In the genomic region with DNA sequence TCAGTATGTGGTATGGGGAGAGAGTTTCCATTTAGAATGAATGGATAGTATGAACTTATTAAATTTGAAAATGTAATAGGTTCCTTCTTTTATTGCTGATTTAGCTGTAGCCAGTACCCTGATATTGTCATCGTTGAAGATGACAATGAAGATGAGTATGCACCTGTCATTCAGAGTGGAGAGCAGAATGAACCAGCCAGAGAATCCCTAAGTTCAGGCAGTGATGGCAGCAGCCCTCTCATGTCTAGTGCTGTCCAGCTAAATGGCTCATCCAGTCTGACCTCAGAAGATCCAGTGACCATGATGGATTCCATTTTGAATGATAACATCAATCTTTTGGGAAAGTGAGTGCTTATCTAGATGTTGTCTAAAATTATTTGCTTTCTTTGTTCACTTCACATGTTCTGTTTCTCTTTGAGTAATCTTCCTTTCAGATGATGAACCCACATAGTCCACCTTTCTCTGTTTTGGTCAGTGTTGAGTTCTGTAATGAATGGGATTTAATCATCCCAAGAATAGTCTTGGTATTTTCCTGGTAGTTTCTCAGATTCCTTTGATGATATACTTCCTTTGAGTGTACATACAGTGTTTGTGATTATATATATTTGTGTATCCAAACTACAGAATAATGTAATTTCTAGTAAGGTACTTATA, we compare ENCODE assay signal across 18 cellular contexts. TPM values are rescaled to one million over a fixed set of nuclear protein-coding genes. Genes with fewer than 3 reads are reported as not detected.
DNase-seq lines count a peak whose midpoint lies in the region; ATAC-seq, FAIRE-seq and TF ChIP-seq lines count a peak whose summit lies in the region.
"Had no signal": no experiment of that assay in that cellular context is flagged by ENCODE, and none has a peak within 500 bp of the region (broad histone marks: within the 10 kb centered on the region; RNA-seq: fewer than 3 reads in every experiment).

No MANE protein-coding gene starts in this region.

- no peak overlapping the region for H3K4me3 ChIP-seq in esophagus squamous epithelium
- H3K4me3 ChIP-seq in sigmoid colon = no peak overlapping the region
- H3K4me3 ChIP-seq: pancreas had no signal

- H3K9me3 ChIP-seq in esophagus squamous epithelium = no peaks in the 10 kb centered on the region
- no peaks in the 10 kb centered on the region for H3K9me3 ChIP-seq in sigmoid colon
- H3K9me3 ChIP-seq: pancreas had no signal

- H3K36me3 ChIP-seq in esophagus squamous epithelium (peaks cover 0 to 92% (median 0%) of the 10 kb centered on the region in 3 donors), sigmoid colon (peaks cover 0 to 89% (median 9%) of the 10 kb centered on the region in 4 donors)

- intact Hi-C loops in esophagus squamous epithelium (cut with DNase I) = no loop called here
- intact Hi-C loops in sigmoid colon (cut with DNase I) = no loop called here

- no peak for TF ChIP-seq CTCF in esophagus squamous epithelium (IDR thresholded peaks at IDR 0.05)
- no peak for TF ChIP-seq CTCF in sigmoid colon (IDR thresholded peaks at IDR 0.05)

- H3K27me3 ChIP-seq in esophagus squamous epithelium (no peaks in the 10 kb centered on the region), sigmoid colon (no peaks in the 10 kb centered on the region)
- H3K27me3 ChIP-seq: pancreas had no signal

- ATAC-seq in GM18502 (IDR thresholded peaks at IDR 0.05; ENCODE audit: poor library complexity, unreplicated experiment) (peak; percentile 91), GM19395 (IDR thresholded peaks at IDR 0.05; ENCODE audit: unreplicated experiment) (peak; percentile 91), HG02798 (IDR thresholded peaks at IDR 0.05; ENCODE audit: poor library complexity, unreplicated experiment) (peak; percentile 88), HG03469 (IDR thresholded peaks at IDR 0.05; ENCODE audit: unreplicated experiment) (peak; percentile 93)
- ATAC-seq: pancreas had no signal

- 86% methylated on average over 1 of the region's 1 CpG for WGBS in esophagus squamous epithelium, 2 donors
- 86 to 94% methylated on average over 1 of the region's 1 CpG for WGBS in sigmoid colon, 2 donors

- FAIRE-seq in RCC 7860 (lab: Jason Lieb, UNC) = no peak
- FAIRE-seq: H1, pancreas, TTC549 had no signal

- no peak for TF ChIP-seq EP300 in sigmoid colon (IDR thresholded peaks at IDR 0.05)

- no peak overlapping the region for H3K27ac ChIP-seq in esophagus squamous epithelium
- no peak overlapping the region for H3K27ac ChIP-seq in sigmoid colon
- H3K27ac ChIP-seq: pancreas had no signal

- no peak for TF ChIP-seq POLR2A in esophagus squamous epithelium (IDR thresholded peaks at IDR 0.05)
- no peak for TF ChIP-seq POLR2A in sigmoid colon (IDR thresholded peaks at IDR 0.05)

- H3K4me1 ChIP-seq in esophagus squamous epithelium (no peaks in the 10 kb centered on the region), sigmoid colon (no peaks in the 10 kb centered on the region)
- H3K4me1 ChIP-seq: pancreas had no signal

- DNase-seq in DMS53 treated with DMSO at 0.1 percent for 48 hours (lab: John Stamatoyannopoulos, UW; ENCODE audit: unreplicated experiment) = no peak
- no peak for DNase-seq in esophagus squamous epithelium (lab: John Stamatoyannopoulos, UW)
- no peak for DNase-seq in RCC 7860 (ENCODE audit: low spot score)
- no peak for DNase-seq in sigmoid colon
- DNase-seq: activated T-cell treated with anti-CD3 and anti-CD28 coated beads, Interleukin-2, amount 50 U/mL, for 1 hour; AML-193; hippocampal formation; KG1; mesenchymal stem cell; NCI-H2171; pancreas; stimulated activated CD4-positive, alpha-beta T cell treated with anti-CD3 and anti-CD28 coated beads, Interleukin-1b, Interleukin-23, amount 100 ng/mL, for 48 hours had no signal

RNA-seq across cellular contexts. Expression of a gene that starts 23.3 kb away (rescaled TPM):
- total RNA-seq in esophagus squamous epithelium (10 to 100 TPM in 2 of 4 donors, 1 to 10 TPM in 2; 2.3 to 17.0 (median 10.5) TPM), sigmoid colon (10 to 100 TPM; 22.4 to 37.1 (median 33.2) TPM)
- 1 to 10 TPM; 3.5 to 6.8 (median 6.0) TPM for polyA plus RNA-seq in sigmoid colon

RNA-seq across cellular contexts. Expression of a gene that starts 48.9 kb away (rescaled TPM):
- total RNA-seq in esophagus squamous epithelium (100 to 1,000 TPM in 2 of 4 donors, 10 to 100 TPM in 2; 52.2 to 137 (median 78.6) TPM), sigmoid colon (100 to 1,000 TPM; 220 to 301 (median 239) TPM)
- 10 to 100 TPM; 31.2 to 73.1 (median 52.9) TPM for polyA plus RNA-seq in sigmoid colon
